ENCODE assay signal across 8 cellular contexts in the genomic region with DNA sequence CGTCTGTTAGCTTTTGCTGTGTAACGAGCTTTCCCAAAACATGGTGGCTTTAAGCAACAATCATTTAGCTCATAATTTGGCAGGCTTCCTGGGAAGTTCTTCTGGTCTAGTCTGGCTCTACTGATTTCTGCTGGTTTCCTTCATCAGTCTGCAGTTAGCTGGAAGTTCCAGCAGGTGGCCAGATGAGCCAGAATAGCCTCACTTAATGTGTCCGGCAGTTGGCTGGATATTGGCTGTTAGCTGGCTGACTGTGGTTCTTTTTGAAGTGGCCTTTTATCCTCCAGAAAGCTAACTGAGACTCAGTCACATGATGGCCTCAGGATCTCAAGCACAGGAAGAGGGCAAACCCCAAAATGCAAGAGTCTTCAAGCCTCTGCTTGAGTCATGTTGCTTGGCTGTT. TPM values are rescaled to one million over a fixed set of nuclear protein-coding genes. Genes with fewer than 3 reads are reported as not detected.
DNase-seq lines count a peak whose midpoint lies in the region; ATAC-seq and TF ChIP-seq lines count a peak whose summit lies in the region.

No MANE protein-coding gene starts in this region.

- no peaks in the 10 kb centered on the region for H3K9me3 ChIP-seq in mammary epithelial cell (replicated peaks; ENCODE audit: insufficient read depth, low read length)
- H3K9me3 ChIP-seq in right lobe of liver: no peaks in the 10 kb centered on the region

- no peaks in the 10 kb centered on the region for H3K79me2 ChIP-seq in mammary epithelial cell (ENCODE audit: insufficient read depth, low read length)

- BruUV-seq in mammary epithelial cell (replicated peaks; lab: Mats Ljungman, UMichigan): no TSS peak

- no peak for TF ChIP-seq POLR2A in right lobe of liver (IDR thresholded peaks at IDR 0.05)

- 43% methylated on average over 3 of the region's 3 CpGs for WGBS in mammary epithelial cell (ENCODE audit: low coverage, missing lambda C conversion rate)
- 0% methylated on average over 2 of the region's 3 CpGs for WGBS in right lobe of liver (ENCODE audit: insufficient coverage, low coverage, low lambda C conversion rate, missing lambda C conversion rate)

- H3K27me3 ChIP-seq in mammary epithelial cell (ENCODE audit: insufficient read depth, low read length) (no peaks in the 10 kb centered on the region), right lobe of liver (no peaks in the 10 kb centered on the region)

- H2AFZ ChIP-seq in mammary epithelial cell (ENCODE audit: low read depth, low read length): no peak overlapping the region

- intact Hi-C loops in mammary epithelial cell (cut with micrococcal nuclease): loop anchor here (2.0 to 10.0 kb wide), 5 partner anchors 175 to 1078 kb away; no protein-coding TSS in a partner anchor
- intact Hi-C loops in right lobe of liver (cut with DNase I): no loop called here

- peak; percentile 84 to 88 for TF ChIP-seq CTCF in mammary epithelial cell (conservative IDR thresholded peaks at IDR 0.05 in 1 of 2, IDR thresholded peaks at IDR 0.05 in 1 of 2; ENCODE audit: extremely low read depth in 1 of 2, insufficient read depth in 1 of 2, low read depth in 1 of 2, low read length in 2 of 2)
- peak; percentile 45 to 64 (median 62) for TF ChIP-seq CTCF in right lobe of liver (IDR thresholded peaks at IDR 0.05)

- H3K4me1 ChIP-seq in mammary epithelial cell (ENCODE audit: insufficient read depth, low read length) (no peaks in the 10 kb centered on the region), right lobe of liver (no peaks in the 10 kb centered on the region)

- DNase-seq in COLO829 (ENCODE audit: low spot score) (peak; percentile 66), NCI-H510A (lab: John Stamatoyannopoulos, UW) (peak; percentile 11), mammary epithelial cell (peak; percentile 61), right lobe of liver (peak; percentile 26 to 58 (median 43)), KG1 (lab: John Stamatoyannopoulos, UW) (no peak)

- no peaks in the 10 kb centered on the region for H4K20me1 ChIP-seq in mammary epithelial cell (ENCODE audit: insufficient read depth, low read length)

- peak; percentile 84 for ATAC-seq in GM18508 (IDR thresholded peaks at IDR 0.05; ENCODE audit: insufficient read depth, unreplicated experiment)
- peak; percentile 80 for ATAC-seq in HG02870 (IDR thresholded peaks at IDR 0.05; ENCODE audit: unreplicated experiment)
- peak; percentile 89 to 96 (median 96) for ATAC-seq in right lobe of liver
- ATAC-seq in HG03571 (IDR thresholded peaks at IDR 0.05; ENCODE audit: unreplicated experiment): no peak

- H3K27ac ChIP-seq in mammary epithelial cell (ENCODE audit: insufficient read depth, low read depth, low read length): no peak overlapping the region
- H3K27ac ChIP-seq in right lobe of liver: no peak overlapping the region

- H3K4me3 ChIP-seq in mammary epithelial cell (replicated peaks in 1 of 3; ENCODE audit: insufficient read depth in 1 of 3, low read depth in 2 of 3, low read length in 3 of 3): no peak overlapping the region
- H3K4me3 ChIP-seq in right lobe of liver: no peak overlapping the region

- H3K36me3 ChIP-seq in mammary epithelial cell (ENCODE audit: insufficient read depth, low read length): no peaks in the 10 kb centered on the region
- H3K36me3 ChIP-seq in right lobe of liver: no peaks in the 10 kb centered on the region

- dilution Hi-C loops in mammary epithelial cell (cut with HindIII; ENCODE audit: low sequenced_read_pairs): no loop called here

- CTCF ChIA-PET in mammary epithelial cell (lab: Charles Lee; ENCODE audit: low non-redundant PET): interaction anchor here (0.9 kb wide), 1 partner anchor 625 kb away, joined by 3 read pairs; no protein-coding TSS in a partner anchor

- in situ Hi-C loops in mammary epithelial cell (cut with MboI; ENCODE audit: low sequenced_read_pairs in 2 of 2): loop anchor here in 1 of 2 donors (5.0 kb wide), 1 partner anchor 620 kb away; no protein-coding TSS in a partner anchor

- H3K4me2 ChIP-seq in mammary epithelial cell (ENCODE audit: insufficient read depth, low read depth, low read length): no peak overlapping the region

- H3K9ac ChIP-seq in mammary epithelial cell (ENCODE audit: insufficient read depth, low read length): no peak overlapping the region

RNA-seq across cellular contexts. Expression of a gene that starts 34.9 kb away (rescaled TPM):
- total RNA-seq in mammary epithelial cell (not detected), right lobe of liver (not detected)
- polyA plus RNA-seq in mammary epithelial cell: not detected
- polyA minus RNA-seq in mammary epithelial cell: not detected
